In genomic region chr2:147467441-147467840, GRCh38 we compare ENCODE assay signal across 16 cellular contexts.
DNase-seq lines count a peak whose midpoint lies in the region; FAIRE-seq and TF ChIP-seq lines count a peak whose summit lies in the region.
"Had no signal": no experiment of that assay in that cellular context is flagged by ENCODE, and none has a peak within 500 bp of the region (broad histone marks: within the 10 kb centered on the region; RNA-seq: fewer than 3 reads in every experiment).

No MANE protein-coding gene starts in this region.

- H2BK120ac ChIP-seq in H9 (ENCODE audit: low read depth, low read length, poor library complexity, severe bottlenecking) (no peak overlapping the region), mesendoderm (ENCODE audit: low read depth, low read length) (peak overlapping the region; percentile 9)

- H3T11ph ChIP-seq in H9 (ENCODE audit: low read length) = peak overlapping the region; percentile 29

- H2BK15ac ChIP-seq in H9 (ENCODE audit: low read depth, low read length) (no peak overlapping the region), mesendoderm (replicated peaks; ENCODE audit: low read depth) (peak overlapping the region; percentile 74)

- H4K20me1 ChIP-seq in H9 (ENCODE audit: control insufficient read depth, insufficient read depth, insufficient read length) = no peaks in the 10 kb centered on the region

- H3K23me2 ChIP-seq in H9 (ENCODE audit: insufficient read length, low read depth, low read length, poor library complexity, severe bottlenecking) = no peaks in the 10 kb centered on the region

- H3K23ac ChIP-seq in H9 (ENCODE audit: insufficient read length, low read depth, low read length) = no peak overlapping the region
- no peak overlapping the region for H3K23ac ChIP-seq in mesendoderm (ENCODE audit: low read length)

- no peak overlapping the region for H2BK12ac ChIP-seq in H9 (ENCODE audit: insufficient read length, low read depth, low read length)

- no peaks in the 10 kb centered on the region for H3K27me3 Mint-ChIP-seq in H9 (ENCODE audit: low read depth)
- H3K27me3 Mint-ChIP-seq: CD8-positive, alpha-beta memory T cell; IgD-negative memory B cell had no signal

- H3K4me2 ChIP-seq in H9 (ENCODE audit: insufficient read depth, insufficient read length, low read length) (no peak overlapping the region), mesendoderm (ENCODE audit: low read length) (no peak overlapping the region)
- H3K4me2 ChIP-seq: A549 had no signal

- H3K4me1 Mint-ChIP-seq in H9 = peaks cover 43 to 46% of the 10 kb centered on the region in 2 experiments
- H3K4me1 Mint-ChIP-seq: CD8-positive, alpha-beta memory T cell; IgD-negative memory B cell had no signal

- H2AK5ac ChIP-seq in H9 (ENCODE audit: insufficient read length, low read length) (no peak overlapping the region), mesendoderm (ENCODE audit: low read length) (peak overlapping the region; percentile 67)

- no peak overlapping the region for H3K4ac ChIP-seq in H9 (ENCODE audit: low read depth, low read length)
- H3K4ac ChIP-seq in mesendoderm (ENCODE audit: low read depth, low read length) = no peak overlapping the region

- FAIRE-seq in GM19239 (lab: Jason Lieb, UNC) = no peak
- FAIRE-seq: A549 had no signal

- H3K27ac ChIP-seq in H9 (ENCODE audit: insufficient read length, low read depth, low read length) (no peak overlapping the region), mesendoderm (ENCODE audit: low read depth, low read length) (no peak overlapping the region)
- H3K27ac ChIP-seq: A549 had no signal

- peak overlapping the region in 2 of 3 experiments; percentile 11 to 50; a peak in 5 of 7 replicates for H3K27ac Mint-ChIP-seq in H9
- H3K27ac Mint-ChIP-seq: CD8-positive, alpha-beta memory T cell; IgD-negative memory B cell had no signal

- H3K4me1 ChIP-seq in H9 (ENCODE audit: insufficient read depth, low read length) = peaks cover 11% of the 10 kb centered on the region
- H3K4me1 ChIP-seq in mesendoderm (ENCODE audit: control insufficient read depth, low read depth, low read length) = peaks cover 17% of the 10 kb centered on the region
- H3K4me1 ChIP-seq: A549 had no signal

- H4K5ac ChIP-seq in H9 (ENCODE audit: insufficient read length, low read depth, low read length) = no peak overlapping the region
- no peak overlapping the region for H4K5ac ChIP-seq in mesendoderm (ENCODE audit: low read length)

- no peaks in the 10 kb centered on the region for H3K36me3 ChIP-seq in mesendoderm (ENCODE audit: control insufficient read depth, insufficient read depth, low read length)

- H2BK5ac ChIP-seq in H9 (ENCODE audit: insufficient read length, low read length) = no peak overlapping the region
- H2BK5ac ChIP-seq in mesendoderm (ENCODE audit: low read length) = no peak overlapping the region

- H3K36me3 Mint-ChIP-seq in H9 (ENCODE audit: insufficient read depth in 1 of 3, low read depth in 3 of 3) = 0 out of 7 replicates have a peak, but pooled peaks cover 0 to 3% (median 0%) of the 10 kb centered on the region in 3 experiments
- H3K36me3 Mint-ChIP-seq: CD8-positive, alpha-beta memory T cell; IgD-negative memory B cell had no signal

- H3K4me3 ChIP-seq in mesendoderm (ENCODE audit: low read length) = no peak overlapping the region
- H3K4me3 ChIP-seq: A549 had no signal

- H3K9me3 ChIP-seq in H9 (ENCODE audit: control insufficient read depth, low read depth, low read length) = no peaks in the 10 kb centered on the region
- H3K9me3 ChIP-seq: A549, Caco-2 had no signal

- H3K18ac ChIP-seq in H9 (ENCODE audit: insufficient read length, low read depth, low read length) (no peak overlapping the region), mesendoderm (ENCODE audit: low read length) (peak overlapping the region; percentile 40)

- H3K14ac ChIP-seq in H9 (ENCODE audit: insufficient read depth, low read length) = no peak overlapping the region

- TF ChIP-seq CTCF in H9 (conservative IDR thresholded peaks at IDR 0.05) = no peak
- TF ChIP-seq CTCF in GM20000 (IDR thresholded peaks at IDR 0.05; ENCODE audit: extremely low read depth, missing control alignments) = no peak

- no CpG with 5 or more reads among the region's 1 CpG for WGBS in H9 (ENCODE audit: extremely low coverage, insufficient read length, low lambda C conversion rate)
- whole genome bisulfite sequencing in mesendoderm (ENCODE audit: extremely low coverage, insufficient coverage, low lambda C conversion rate) = no CpG with 5 or more reads among the region's 1 CpG

- DNase-seq in GM03348 (ENCODE audit: low spot score) (peak; percentile 9), H9 (no peak), amniotic epithelial cell (ENCODE audit: low read depth) (peak; percentile 65), mesendoderm (no peak), GM19239 (ENCODE audit: insufficient read length, low spot score) (no peak), NCI-H1092 (lab: John Stamatoyannopoulos, UW) (no peak), GM20000 (ENCODE audit: low spot score) (no peak)
- DNase-seq: Caco-2; CD8-positive, alpha-beta memory T cell; DND-41; GDM1; GOT3; HCEC 1CT; KG1 had no signal

- H3K4me3 Mint-ChIP-seq in H9 = no peak overlapping the region
- H3K4me3 Mint-ChIP-seq: CD8-positive, alpha-beta memory T cell; IgD-negative memory B cell had no signal

- no peak overlapping the region for H2AFZ ChIP-seq in H9 (ENCODE audit: low read length)

- H3K9ac ChIP-seq in H9 (ENCODE audit: extremely low read depth, insufficient read length, low read length) = no peak overlapping the region
- H3K9ac ChIP-seq in mesendoderm (ENCODE audit: low read length) = no peak overlapping the region

- no peaks in the 10 kb centered on the region for H3K79me1 ChIP-seq in H9 (ENCODE audit: insufficient read depth, low read depth, low read length, poor library complexity, severe bottlenecking)
- H3K79me1 ChIP-seq in mesendoderm (ENCODE audit: low read length) = no peaks in the 10 kb centered on the region

- H3K9me3 Mint-ChIP-seq in H9 = no peaks in the 10 kb centered on the region
- H3K9me3 Mint-ChIP-seq: CD8-positive, alpha-beta memory T cell; IgD-negative memory B cell had no signal

- H3K56ac ChIP-seq in H9 (ENCODE audit: insufficient read length, low read depth, low read length) = no peak overlapping the region
- H3K56ac ChIP-seq in mesendoderm (ENCODE audit: low read length) = no peak overlapping the region

- no peak overlapping the region for H2BK20ac ChIP-seq in H9 (ENCODE audit: low read depth, low read length, poor library complexity, severe bottlenecking)

- H4K91ac ChIP-seq in H9 (ENCODE audit: insufficient read length, low read depth, low read length) = no peak overlapping the region

- H3K79me2 ChIP-seq in H9 (ENCODE audit: insufficient read depth, low read length) = no peaks in the 10 kb centered on the region
- no peaks in the 10 kb centered on the region for H3K79me2 ChIP-seq in mesendoderm (ENCODE audit: control insufficient read depth, insufficient read depth, low read length)

- no peak overlapping the region for H4K8ac ChIP-seq in H9 (replicated peaks; ENCODE audit: insufficient read length, low read depth, low read length)
- no peak overlapping the region for H4K8ac ChIP-seq in mesendoderm (ENCODE audit: low read depth, low read length)

- no peaks in the 10 kb centered on the region for H3K27me3 ChIP-seq in H9 (ENCODE audit: insufficient read depth, low read length)
- no peaks in the 10 kb centered on the region for H3K27me3 ChIP-seq in mesendoderm (ENCODE audit: insufficient read depth, low read length, poor library complexity)

Comparison
In these comparisons a context has a peak if more than half of its experiments do, and no peak if none do; other contexts are left out.
1. DNase-seq: peak in GM03348 (single experiment) and amniotic epithelial cell (single experiment); none in H9 (single experiment), mesendoderm (single experiment), GM19239 (single experiment), NCI-H1092 (single experiment) and GM20000 (single experiment).